24 cellular contexts compared by ENCODE assay signal in genomic region chr15:51516291-51516690, GRCh38.
A peak's percentile ranks its signal among the peaks of the same experiment; 100 is the strongest.
DNase-seq lines count a peak whose midpoint lies in the region; ATAC-seq, FAIRE-seq and TF ChIP-seq lines count a peak whose summit lies in the region.
"Had no signal": no experiment of that assay in that cellular context is flagged by ENCODE, and none has a peak within 500 bp of the region (broad histone marks: within the 10 kb centered on the region; RNA-seq: fewer than 3 reads in every experiment).

No MANE protein-coding gene starts in this region.

- 0% methylated on average over 1 of the region's 1 CpG for WGBS in GM12878 (ENCODE audit: insufficient coverage, insufficient replicate concordance, low lambda C conversion rate, missing lambda C conversion rate)

- peaks cover 1% of the 10 kb centered on the region for H3K9me3 Mint-ChIP-seq in nephron
- H3K9me3 Mint-ChIP-seq in activated T-helper 1 cell treated with anti-CD3 and anti-CD28 coated beads, Interleukin-12 subunit alpha, Interleukin-12 subunit beta, Interleukin-2, Interleukin-4 antibody, amounts not matched to agents 30 ng/mL and 10 ng/mL and 1 ng/mL, durations not matched to agents 14 hours and 24 hours and 36 hours: peaks cover under 1% of the 10 kb centered on the region
- H3K9me3 Mint-ChIP-seq: CD4-positive, alpha-beta T cell; CD8-positive, alpha-beta T cell had no signal

- H2AFZ ChIP-seq in KMS-11 (ENCODE audit: low read depth): no peak overlapping the region
- no peak overlapping the region for H2AFZ ChIP-seq in GM12878 (ENCODE audit: control insufficient read depth, low read depth, low read length)

- POLR2A ChIA-PET in GM12878 (lab: Charles Lee): interaction anchor here (0.6 kb wide), 1 partner anchor 20 kb away, joined by 3 read pairs; no protein-coding TSS in a partner anchor

- BruUV-seq in GM12878 (replicated peaks; lab: Mats Ljungman, UMichigan): no TSS peak

- in situ Hi-C loops in GM12878 (cut with MboI): no loop called here

- H3K79me2 ChIP-seq in KMS-11 (ENCODE audit: insufficient read depth, low read depth) (no peaks in the 10 kb centered on the region), GM12878 (ENCODE audit: control insufficient read depth, insufficient read depth, low read length) (no peaks in the 10 kb centered on the region)

- TF ChIP-seq CTCF in GM06990 (IDR thresholded peaks at IDR 0.05; ENCODE audit: insufficient read depth, low read length, poor library complexity, severe bottlenecking) (no peak), KMS-11 (conservative IDR thresholded peaks at IDR 0.05; ENCODE audit: low read depth, low read length) (no peak), GM12878 (IDR thresholded peaks at IDR 0.05 in 2 of 3, conservative IDR thresholded peaks at IDR 0.05 in 1 of 3; ENCODE audit: control insufficient read depth in 2 of 3, extremely low read depth in 1 of 3, insufficient read depth in 1 of 3, low read depth in 3 of 3, low read length in 3 of 3) (no peak), nephron (IDR thresholded peaks at IDR 0.05; ENCODE audit: unreplicated experiment in 3 of 3) (no peak)

- H3K4me1 ChIP-seq in KMS-11 (ENCODE audit: low read depth, poor library complexity, severe bottlenecking) (peaks cover 26% of the 10 kb centered on the region), GM12878 (ENCODE audit: control insufficient read depth, insufficient read depth, low read length) (no peaks in the 10 kb centered on the region)
- H3K4me1 ChIP-seq: A549; BLaER1 treated with 17β-estradiol and CSF1 and Interleukin-3, amounts not matched to agents 10 nM and 100 nM had no signal

- RAD21 ChIA-PET in GM12878 (lab: Charles Lee; ENCODE audit: unreplicated experiment): no interaction called here

- no peaks in the 10 kb centered on the region; the same call in 1 of the 2 replicates for H3K36me3 ChIP-seq in GM06990 (ENCODE audit: control insufficient read depth, insufficient read depth, low read length)
- H3K36me3 ChIP-seq in KMS-11 (ENCODE audit: insufficient read depth): no peaks in the 10 kb centered on the region
- H3K36me3 ChIP-seq in GM12878 (ENCODE audit: control insufficient read depth in 2 of 2, insufficient read depth in 2 of 2, low read length in 1 of 2): no peaks in the 10 kb centered on the region

- no peak overlapping the region for H3K4me3 Mint-ChIP-seq in nephron
- no peak overlapping the region for H3K4me3 Mint-ChIP-seq in activated T-helper 1 cell treated with anti-CD3 and anti-CD28 coated beads, Interleukin-12 subunit alpha, Interleukin-12 subunit beta, Interleukin-2, Interleukin-4 antibody, amounts not matched to agents 30 ng/mL and 10 ng/mL and 1 ng/mL, durations not matched to agents 14 hours and 24 hours and 36 hours
- H3K4me3 Mint-ChIP-seq: B cell; CD4-positive, alpha-beta T cell; CD8-positive, alpha-beta T cell had no signal

- peak overlapping the region in 2 of 3 experiments; percentile 51 to 78 for H3K27ac Mint-ChIP-seq in nephron
- no peak overlapping the region for H3K27ac Mint-ChIP-seq in activated T-helper 1 cell treated with anti-CD3 and anti-CD28 coated beads, Interleukin-12 subunit alpha, Interleukin-12 subunit beta, Interleukin-2, Interleukin-4 antibody, amounts not matched to agents 30 ng/mL and 10 ng/mL and 1 ng/mL, durations not matched to agents 14 hours and 24 hours and 36 hours
- H3K27ac Mint-ChIP-seq: B cell; CD4-positive, alpha-beta T cell; CD8-positive, alpha-beta T cell had no signal

- no peak for ATAC-seq in GM12878
- ATAC-seq in HG03025 (IDR thresholded peaks at IDR 0.05; ENCODE audit: low FRiP score, unreplicated experiment): no peak
- no peak for ATAC-seq in stimulated activated naive CD8-positive, alpha-beta T cell treated with anti-CD3 and anti-CD28 coated beads, Interleukin-15, Interleukin-2, amounts not matched to agents 100 U/mL and 50 U/mL, for 24 hours
- ATAC-seq: A549; CD8-positive, alpha-beta T cell had no signal

- TF ChIP-seq RAD21 in GM12878 (IDR thresholded peaks at IDR 0.05; ENCODE audit: insufficient read depth, low read depth, low read length): no peak

- no peak for FAIRE-seq in GM12878 (lab: Jason Lieb, UNC)
- FAIRE-seq: D721Med, G401.6, GM12891, GM19239 had no signal

- H3K27me3 Mint-ChIP-seq in nephron (ENCODE audit: low read depth): no peaks in the 10 kb centered on the region
- peaks cover 3% of the 10 kb centered on the region for H3K27me3 Mint-ChIP-seq in activated T-helper 1 cell treated with anti-CD3 and anti-CD28 coated beads, Interleukin-12 subunit alpha, Interleukin-12 subunit beta, Interleukin-2, Interleukin-4 antibody, amounts not matched to agents 30 ng/mL and 10 ng/mL and 1 ng/mL, durations not matched to agents 14 hours and 24 hours and 36 hours (ENCODE audit: insufficient read depth)
- H3K27me3 Mint-ChIP-seq: B cell; CD4-positive, alpha-beta T cell had no signal

- intact Hi-C loops in GM12878 (cut with micrococcal nuclease; ENCODE audit: unreplicated experiment): no loop called here
- intact Hi-C loops in activated T-helper 1 cell treated with anti-CD3 and anti-CD28 coated beads, Interleukin-12 subunit alpha, Interleukin-12 subunit beta, Interleukin-2, Interleukin-4 antibody, amounts not matched to agents 30 ng/mL and 10 ng/mL and 1 ng/mL, durations not matched to agents 14 hours and 24 hours and 36 hours (cut with micrococcal nuclease): no loop called here

- TF ChIP-seq EP300 in GM12878 (IDR thresholded peaks at IDR 0.05; ENCODE audit: borderline replicate concordance in 1 of 2, control insufficient read depth in 1 of 2, low read depth in 2 of 2, low read length in 2 of 2): no peak

- no peak for TF ChIP-seq POLR2A in GM12878 (IDR thresholded peaks at IDR 0.05; ENCODE audit: low read depth, low read length)

- H4K20me1 ChIP-seq in KMS-11 (ENCODE audit: insufficient read depth) (no peaks in the 10 kb centered on the region), GM12878 (ENCODE audit: control insufficient read depth, insufficient read depth) (no peaks in the 10 kb centered on the region)

- no peak overlapping the region for H3K4me3 ChIP-seq in GM06990 (replicated peaks; ENCODE audit: low read depth, low read length)
- H3K4me3 ChIP-seq in KMS-11 (IDR thresholded peaks at IDR 0.05; ENCODE audit: insufficient read depth, low read depth, low read length): no peak overlapping the region
- no peak overlapping the region for H3K4me3 ChIP-seq in GM12878
- H3K4me3 ChIP-seq: A549; BLaER1 treated with 17β-estradiol and CSF1 and Interleukin-3, amounts not matched to agents 10 nM and 100 nM had no signal

- peaks cover 44% of the 10 kb centered on the region for H3K36me3 Mint-ChIP-seq in nephron (ENCODE audit: low read depth)
- H3K36me3 Mint-ChIP-seq in activated T-helper 1 cell treated with anti-CD3 and anti-CD28 coated beads, Interleukin-12 subunit alpha, Interleukin-12 subunit beta, Interleukin-2, Interleukin-4 antibody, amounts not matched to agents 30 ng/mL and 10 ng/mL and 1 ng/mL, durations not matched to agents 14 hours and 24 hours and 36 hours (ENCODE audit: low read depth): no peaks in the 10 kb centered on the region

- SMC1A ChIA-PET in GM12878 (lab: Charles Lee; ENCODE audit: uncharacterized antibody, unreplicated experiment): interaction anchor here (2.1 kb wide), 1 partner anchor 18 kb away, joined by 4 read pairs; no protein-coding TSS in a partner anchor

- peaks cover 25% of the 10 kb centered on the region for H3K4me1 Mint-ChIP-seq in nephron
- no peaks in the 10 kb centered on the region for H3K4me1 Mint-ChIP-seq in activated T-helper 1 cell treated with anti-CD3 and anti-CD28 coated beads, Interleukin-12 subunit alpha, Interleukin-12 subunit beta, Interleukin-2, Interleukin-4 antibody, amounts not matched to agents 30 ng/mL and 10 ng/mL and 1 ng/mL, durations not matched to agents 14 hours and 24 hours and 36 hours (ENCODE audit: low read depth)
- H3K4me1 Mint-ChIP-seq: B cell had no signal

- peak overlapping the region; percentile 56 for H3K4me2 ChIP-seq in KMS-11
- H3K4me2 ChIP-seq in GM12878 (ENCODE audit: control insufficient read depth, insufficient read depth): no peak overlapping the region
- H3K4me2 ChIP-seq: A549; BLaER1 treated with 17β-estradiol and CSF1 and Interleukin-3, amounts not matched to agents 10 nM and 100 nM had no signal

- H3K9ac ChIP-seq in KMS-11 (no peak overlapping the region), GM12878 (ENCODE audit: control insufficient read depth, insufficient read depth, low read length) (no peak overlapping the region)
- H3K9ac ChIP-seq: BLaER1 treated with 17β-estradiol and CSF1 and Interleukin-3, amounts not matched to agents 10 nM and 100 nM had no signal

- H3K9me3 ChIP-seq in GM12878 (replicated peaks; ENCODE audit: control insufficient read depth, insufficient read depth, low read length): no peaks in the 10 kb centered on the region
- H3K9me3 ChIP-seq: A549, Caco-2 had no signal

- peak overlapping the region; percentile 28; the same call in 1 of the 2 replicates for H3K27ac ChIP-seq in KMS-11
- no peak overlapping the region for H3K27ac ChIP-seq in GM12878 (ENCODE audit: control insufficient read depth, insufficient read depth)
- H3K27ac ChIP-seq: 22Rv1; A549; BLaER1 treated with 17β-estradiol and CSF1 and Interleukin-3, amounts not matched to agents 10 nM and 100 nM; C4-2B had no signal

- DNase-seq in GM06990 (ENCODE audit: extremely low read depth, insufficient read length) (peak; percentile 15), GM12878 (ENCODE audit: low read depth, low spot score) (no peak), ureter (ENCODE audit: low spot score) (no peak)
- DNase-seq in activated T-helper 1 cell treated with anti-CD3 and anti-CD28 coated beads, Interleukin-12 subunit alpha, Interleukin-12 subunit beta, Interleukin-2, Interleukin-4 antibody, amounts not matched to agents 30 ng/mL and 10 ng/mL and 1 ng/mL, durations not matched to agents 14 hours and 24 hours and 36 hours (ENCODE audit: low spot score): no peak
- no peak for DNase-seq in stimulated activated naive CD8-positive, alpha-beta T cell treated with anti-CD3 and anti-CD28 coated beads, Interleukin-15, Interleukin-2, amounts not matched to agents 100 U/mL and 50 U/mL, for 24 hours
- DNase-seq: AML-193; Caco-2; Calu3; CD4-positive, alpha-beta T cell; CD8-positive, alpha-beta T cell; DMS79 treated with DMSO at 0.1 percent for 48 hours; GF-D8 had no signal

- CTCF ChIA-PET in GM12878 (lab: Yijun Ruan, JAX): interaction anchor here (0.8 to 1.2 kb wide), 2 partner anchors 18 to 21 kb away, joined by 3 read pairs; no protein-coding TSS in a partner anchor

- H3K27me3 ChIP-seq in GM06990 (replicated peaks; ENCODE audit: control insufficient read depth, insufficient read depth, low read length): no peaks in the 10 kb centered on the region
- H3K27me3 ChIP-seq in KMS-11 (ENCODE audit: insufficient read depth, low read depth): no peaks in the 10 kb centered on the region
- no peaks in the 10 kb centered on the region for H3K27me3 ChIP-seq in GM12878 (replicated peaks in 1 of 2; ENCODE audit: control insufficient read depth in 2 of 2, insufficient read depth in 2 of 2, low read length in 1 of 2)
- H3K27me3 ChIP-seq: BLaER1 treated with 17β-estradiol and CSF1 and Interleukin-3, amounts not matched to agents 10 nM and 100 nM had no signal

TF ChIP-seq in GM12878, 131 proteins besides CTCF, POLR2A, EP300 and RAD21 (continues in another document):
- TF ChIP-seq RUNX3 (IDR thresholded peaks at IDR 0.05; ENCODE audit: low read length) (peak; percentile 55; the same call in 1 of the 2 replicates), JUNB (IDR thresholded peaks at IDR 0.05) (peak; percentile 26; the same call in 1 of the 2 replicates), SREBF1 (IDR thresholded peaks at IDR 0.05; ENCODE audit: low read length) (no peak)
